ENCODE assay signal across 23 cellular contexts in the genomic region with DNA sequence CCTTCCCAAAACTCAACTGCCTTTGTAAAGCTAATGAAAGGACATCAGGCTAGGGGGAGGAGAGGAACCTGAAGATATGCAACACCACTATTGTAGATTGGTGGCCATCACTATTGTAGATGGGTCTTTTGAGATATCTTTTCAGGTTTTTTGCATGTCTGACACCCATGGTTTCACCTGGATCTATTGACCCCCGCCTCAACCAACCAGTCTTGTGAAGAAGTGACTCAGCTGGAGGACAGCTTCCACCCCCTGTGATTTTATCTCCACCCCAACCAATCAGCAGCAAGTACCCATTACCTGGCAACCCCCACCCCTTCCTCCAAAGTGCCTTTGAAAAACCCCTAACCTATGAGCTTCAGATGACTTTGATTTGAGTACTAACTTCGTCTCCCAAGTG.
"Had no signal": no experiment of that assay in that cellular context is flagged by ENCODE, and none has a peak within 500 bp of the region (broad histone marks: within the 10 kb centered on the region; RNA-seq: fewer than 3 reads in every experiment).

No MANE protein-coding gene starts in this region.

- H3K4me3 Mint-ChIP-seq: IgD-negative memory B cell had no signal

- H3K27ac Mint-ChIP-seq: IgD-negative memory B cell had no signal

- H3K4me3 ChIP-seq: K562, SJSA1, SK-N-MC had no signal

- FAIRE-seq: K562, RCC 7860 had no signal

- H3K36me3 ChIP-seq: SJSA1 had no signal

- H3K4me2 ChIP-seq: KMS-11 had no signal

- H3K4me1 ChIP-seq: SJSA1 had no signal

- H3K27me3 ChIP-seq: SJSA1 had no signal

- ATAC-seq: K562 had no signal

- H3K9me3 ChIP-seq: SJSA1 had no signal

- H3K27me3 Mint-ChIP-seq: IgD-negative memory B cell had no signal

- H3K4me1 Mint-ChIP-seq: IgD-negative memory B cell had no signal

- DNase-seq: Kasumi-1, MM.1S, NCI-H1092 treated with DMSO at 0.1 percent for 48 hours, NCI-H1436, NCI-H187, NCI-H2029, NCI-H2081 treated with DMSO at 0.1 percent for 48 hours, NCI-H2171, NCI-H226, NCI-H446, NCI-H510A, NCI-H524 treated with DMSO at 0.1 percent for 48 hours, NCI-H69, NCI-H774, Right ventricle myocardium superior, RPMI8226, SIG-M5 had no signal

- H3K27ac ChIP-seq: KMS-11, SJSA1, SK-N-MC had no signal

- H3K36me3 Mint-ChIP-seq: IgD-negative memory B cell had no signal
